In genomic region chr10:88926484-88927249, GRCh38 we compare ENCODE assay signal across 9 cellular contexts. TPM values are rescaled to one million over a fixed set of nuclear protein-coding genes. Genes with fewer than 3 reads are reported as not detected.
DNase-seq lines count a peak whose midpoint lies in the region; ATAC-seq and TF ChIP-seq lines count a peak whose summit lies in the region.
"Had no signal": no experiment of that assay in that cellular context is flagged by ENCODE, and none has a peak within 500 bp of the region (broad histone marks: within the 10 kb centered on the region; RNA-seq: fewer than 3 reads in every experiment).

No MANE protein-coding gene starts in this region.

- peak overlapping the region in 58 of 59 donors; percentile 6 to 86 (median 73) for H3K27ac ChIP-seq in dorsolateral prefrontal cortex

- no peaks in the 10 kb centered on the region for H3K27me3 ChIP-seq in dorsolateral prefrontal cortex

- peak overlapping the region in 2 of 59 donors; percentile 4 to 14 for H3K4me3 ChIP-seq in dorsolateral prefrontal cortex

- intact Hi-C loops in dorsolateral prefrontal cortex (cut with DNase I) (no loop called here), head of caudate nucleus (cut with DNase I) (no loop called here)

- DNase-seq in AG09319 (ENCODE audit: extremely low read depth, low read depth) (peak; percentile 90), NCI-H1694 treated with DMSO at 0.1 percent for 48 hours (lab: John Stamatoyannopoulos, UW) (peak; percentile 15), dorsolateral prefrontal cortex (no peak), omental fat pad (ENCODE audit: low spot score) (no peak), head of caudate nucleus (no peak)
- DNase-seq in effector CD8-positive, alpha-beta T cell (lab: John Stamatoyannopoulos, UW) = no peak
- DNase-seq: NK-92 treated with Interleukin-12 subunit alpha and Interleukin-12 subunit beta, amount 100 ng/mL, for 24 hours had no signal

- TF ChIP-seq CTCF in AG09319 (IDR thresholded peaks at IDR 0.05; ENCODE audit: low read depth, low read length) = no peak
- no peak for TF ChIP-seq CTCF in dorsolateral prefrontal cortex (IDR thresholded peaks at IDR 0.05 in 54 of 56, conservative IDR thresholded peaks at IDR 0.05 in 2 of 56; ENCODE audit: low read depth in 1 of 56, partially characterized antibody in 56 of 56)
- no peak for TF ChIP-seq CTCF in omental fat pad (IDR thresholded peaks at IDR 0.05)

- peak; percentile 90 for ATAC-seq in omental fat pad (ENCODE audit: low FRiP score)
- ATAC-seq in HG03025 (IDR thresholded peaks at IDR 0.05; ENCODE audit: low FRiP score, unreplicated experiment) = no peak
- ATAC-seq in HG03342 (IDR thresholded peaks at IDR 0.05; ENCODE audit: unreplicated experiment) = no peak

RNA-seq across cellular contexts. Expression of gene ACTA2, which starts 25.9 kb away (rescaled TPM):
- total RNA-seq in dorsolateral prefrontal cortex (100 to 1,000 TPM in 8 of 120 experiments, 10 to 100 TPM in 106, 1 to 10 TPM in 6; 7.4 to 523 (median 26.5) TPM), omental fat pad (100 to 1,000 TPM; 144 to 840 (median 162) TPM)

RNA-seq across cellular contexts. Expression of gene STAMBPL1, which starts 46.6 kb away (rescaled TPM):
- total RNA-seq in dorsolateral prefrontal cortex = 10 to 100 TPM; 18.3 to 63.7 (median 43.9) TPM
- 10 to 100 TPM; 14.4 to 25.1 (median 16.2) TPM for total RNA-seq in omental fat pad

Comparison
In these comparisons a context has a peak if more than half of its experiments do, and no peak if none do; other contexts are left out.
1. DNase-seq: peak in AG09319 (single experiment) and NCI-H1694 treated with DMSO at 0.1 percent for 48 hours (single experiment); none in dorsolateral prefrontal cortex (0 of 10), omental fat pad (single experiment), effector CD8-positive, alpha-beta T cell (single experiment) and head of caudate nucleus (0 of 42).